8 cellular contexts compared by ENCODE assay signal in genomic region chr5:168528521-168529360, GRCh38. TPM values are rescaled to one million over a fixed set of nuclear protein-coding genes. Genes with fewer than 3 reads are reported as not detected.
DNase-seq lines count a peak whose midpoint lies in the region.

TSS of gene FBLL1 (plus strand) at chr5:168529305. CDS start at chr5:168529505, 200 bp downstream.

- H3K36me3 ChIP-seq in ES-I3 (ENCODE audit: insufficient read depth, low read length), result no peaks in the 10 kb centered on the region

- H3K9ac ChIP-seq in ES-I3 (ENCODE audit: low read depth, low read length), result peak within 1 kb of the TSS; percentile 49

- peak within 1 kb of the TSS; percentile 53 for H3K4me3 ChIP-seq in iPS-18c (ENCODE audit: insufficient read depth, low read depth, low read length)

- H3K4me1 ChIP-seq in ES-I3 (ENCODE audit: insufficient read depth, low read length), result peaks cover 20% of the 10 kb centered on the region

- DNase-seq in NCI-H446 treated with DMSO at 0.1 percent for 48 hours (lab: John Stamatoyannopoulos, UW) (peak; percentile 6), anterior cingulate cortex (lab: John Stamatoyannopoulos, UW) (peak in 36 of 58 donors; percentile 4 to 66 (median 30)), hepatic stellate cell (ENCODE audit: low spot score) (no peak), ureter (ENCODE audit: low spot score) (no peak), OCI-M1 (lab: John Stamatoyannopoulos, UW) (no peak)
- DNase-seq in stimulated activated CD4-positive, alpha-beta T cell treated with anti-CD3 and anti-CD28 coated beads, Interleukin-1b, Interleukin-23, amount 100 ng/mL, for 48 hours, result peak; percentile 7

- H3K9me3 ChIP-seq in ES-I3 (ENCODE audit: control insufficient read depth, insufficient read depth, low read length) (no peaks in the 10 kb centered on the region), iPS-18c (ENCODE audit: control insufficient read depth, insufficient read depth, low read length) (no peaks in the 10 kb centered on the region)

RNA-seq across cellular contexts. Expression of gene FBLL1, which starts in this region (rescaled TPM):
- 0.83 TPM for total RNA-seq in ureter

Comparison
In these comparisons a context has a peak if more than half of its experiments do, and no peak if none do; other contexts are left out.
1. DNase-seq: peak in NCI-H446 treated with DMSO at 0.1 percent for 48 hours (single experiment), anterior cingulate cortex (36 of 58) and stimulated activated CD4-positive, alpha-beta T cell treated with anti-CD3 and anti-CD28 coated beads, Interleukin-1b, Interleukin-23, amount 100 ng/mL, for 48 hours (single experiment); none in hepatic stellate cell (single experiment), ureter (single experiment) and OCI-M1 (single experiment).